Comparison of ENCODE assay signal across 17 cellular contexts in the genomic region with DNA sequence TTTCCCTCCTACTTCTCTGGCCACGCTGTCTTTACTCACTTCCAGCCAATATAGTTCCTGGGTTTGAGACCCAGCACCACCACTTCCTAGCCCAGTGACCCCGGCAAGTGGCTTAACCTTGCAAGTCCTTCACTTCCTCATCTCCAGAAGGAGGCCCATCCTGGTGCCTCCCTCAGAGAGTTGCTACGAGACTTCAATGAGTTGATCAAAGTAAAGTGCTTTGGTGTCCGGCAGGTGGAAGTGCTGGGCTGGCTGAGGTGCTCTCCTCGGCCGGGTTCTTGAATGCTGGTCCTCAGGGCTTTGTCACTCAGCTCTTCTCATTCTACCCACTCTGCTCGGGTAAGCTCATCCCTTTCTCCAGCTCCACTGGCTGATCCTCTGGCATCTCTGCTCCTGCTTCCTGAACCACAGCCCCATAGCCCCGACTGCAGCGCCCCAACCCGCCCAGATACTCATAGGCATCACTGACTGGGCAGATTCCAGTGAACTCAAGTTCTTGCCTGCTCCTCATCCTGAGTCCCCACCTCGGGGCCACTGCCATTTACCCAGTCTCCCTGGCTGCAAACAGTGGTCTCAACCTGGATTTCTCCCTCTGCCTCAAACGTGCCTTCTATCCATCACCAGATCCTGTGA.
"Had no signal": no experiment of that assay in that cellular context is flagged by ENCODE, and none has a peak within 500 bp of the region (broad histone marks: within the 10 kb centered on the region; RNA-seq: fewer than 3 reads in every experiment).

No MANE protein-coding gene starts in this region.

- ATAC-seq: left ventricle myocardium superior; stimulated activated naive CD8-positive, alpha-beta T cell treated with anti-CD3 and anti-CD28 coated beads, Interleukin-15, Interleukin-2, amounts not matched to agents 100 U/mL and 50 U/mL, for 24 hours had no signal

- H3K36me3 ChIP-seq: breast epithelium, esophagus muscularis mucosa, right atrium auricular region, transverse colon, uterus had no signal

- H3K27ac ChIP-seq: breast epithelium, esophagus muscularis mucosa, parathyroid adenoma, right atrium auricular region, testis, transverse colon, uterus had no signal

- H3K4me1 ChIP-seq: breast epithelium, esophagus muscularis mucosa, parathyroid adenoma, right atrium auricular region, testis, transverse colon, uterus had no signal

- H2AFZ ChIP-seq: parathyroid adenoma had no signal

- H3K9ac ChIP-seq: parathyroid adenoma had no signal

- DNase-seq: activated CD4-positive, alpha-beta T cell treated with anti-CD3 and anti-CD28 coated beads for 4 hours; activated CD4-positive, alpha-beta T cell treated with anti-CD3 and anti-CD28 coated beads, Interleukin-2, amount 50 U/mL, for 4 hours; activated CD8-positive, alpha-beta memory T cell treated with anti-CD3 and anti-CD28 coated beads for 24 hours; activated effector memory CD4-positive, alpha-beta T cell treated with anti-CD3 and anti-CD28 coated beads, Interleukin-2, amount 50 U/mL, for 16 hours; left ventricle myocardium superior; naive B cell; nucleus accumbens; stimulated activated CD4-positive, alpha-beta T cell treated with anti-CD3 and anti-CD28 coated beads, Interleukin-2, amount 100 ng/mL, for 48 hours; stimulated activated naive CD8-positive, alpha-beta T cell treated with anti-CD3 and anti-CD28 coated beads, Interleukin-15, Interleukin-2, amounts not matched to agents 100 U/mL and 50 U/mL, for 24 hours; T-helper 2 cell; testis; transverse colon; uterus had no signal

- H3K9me3 ChIP-seq: breast epithelium, right atrium auricular region, testis, transverse colon, uterus had no signal

- H3K79me2 ChIP-seq: parathyroid adenoma had no signal

- H3K27me3 ChIP-seq: breast epithelium, right atrium auricular region, testis had no signal

- H3K4me3 ChIP-seq: breast epithelium, esophagus muscularis mucosa, right atrium auricular region, testis, transverse colon, uterus had no signal
